Comparison of ENCODE assay signal across 14 cellular contexts in genomic region chr20:58406422-58407001, GRCh38. TPM values are rescaled to one million over a fixed set of nuclear protein-coding genes. Genes with fewer than 3 reads are reported as not detected.
DNase-seq lines count a peak whose midpoint lies in the region; ATAC-seq, FAIRE-seq and TF ChIP-seq lines count a peak whose summit lies in the region.
"Had no signal": no experiment of that assay in that cellular context is flagged by ENCODE, and none has a peak within 500 bp of the region (broad histone marks: within the 10 kb centered on the region; RNA-seq: fewer than 3 reads in every experiment).

No MANE protein-coding gene starts in this region.

- no peak overlapping the region for H4K5ac ChIP-seq in IMR-90 (ENCODE audit: low read depth, low read length)

- H3K9me3 ChIP-seq in IMR-90 (ENCODE audit: control insufficient read depth, insufficient read depth, low read length) (no peaks in the 10 kb centered on the region), K562 (replicated peaks; ENCODE audit: control insufficient read depth, insufficient read depth, low read depth, low read length) (no peaks in the 10 kb centered on the region)

- H3K9me3 Mint-ChIP-seq in activated T-cell treated with anti-CD3 and anti-CD28 coated beads, Interleukin-2, amount 50 U/mL, for 4 hours = no peaks in the 10 kb centered on the region
- no peaks in the 10 kb centered on the region for H3K9me3 Mint-ChIP-seq in progenitor cell of endocrine pancreas (ENCODE audit: low read depth)
- H3K9me3 Mint-ChIP-seq: activated B cell treated with CpG ODN at 0.5 μM for 24 hours; dendritic cell treated with granulocyte-macrophage colony-stimulating factor and Interleukin-4, amounts not matched to agents 40 ng/mL and 50 ng/mL, for 4 days had no signal

- WGBS in IMR-90 (ENCODE audit: extremely low coverage in 2 of 2, insufficient read length in 1 of 2), 2 experiments = no CpG with 5 or more reads among the region's 4 CpGs
- 17% methylated on average over 4 of the region's 4 CpGs for WGBS in K562 (ENCODE audit: insufficient coverage, low coverage, missing lambda C conversion rate)

- no peaks in the 10 kb centered on the region; the same call in 1 of the 2 replicates for H3K36me3 ChIP-seq in IMR-90 (ENCODE audit: control insufficient read depth, insufficient read depth, low read length)
- peaks cover 15% of the 10 kb centered on the region; the same call in 2 of the 3 replicates for H3K36me3 ChIP-seq in K562 (ENCODE audit: control insufficient read depth, insufficient read depth, low read length)

- 0 out of 2 replicates have a peak overlapping the region, but pooled peaks have one; percentile 20 for H3K4me2 ChIP-seq in IMR-90 (ENCODE audit: low read depth, low read length)
- H3K4me2 ChIP-seq in K562 (ENCODE audit: insufficient read depth, low read length) = no peak overlapping the region

- POLR2A ChIA-PET in IMR-90 (lab: Charles Lee; ENCODE audit: unreplicated experiment) (no interaction called here), K562 (lab: Yijun Ruan, JAX) (interaction anchor here (0.6 to 1.2 kb wide), 4 partner anchors 14 to 491 kb away, joined by 3 to 4 read pairs (median 4); no protein-coding TSS in a partner anchor)

- no peak for TF ChIP-seq EP300 in K562 (IDR thresholded peaks at IDR 0.05; ENCODE audit: low read length)

- peak overlapping the region; percentile 70; the same call in 1 of the 2 replicates for H3K23ac ChIP-seq in IMR-90 (ENCODE audit: low read depth, low read length)

- H3K4me1 Mint-ChIP-seq in activated T-cell treated with anti-CD3 and anti-CD28 coated beads, Interleukin-2, amount 50 U/mL, for 4 hours (ENCODE audit: low read depth) = peaks cover 31% of the 10 kb centered on the region
- peaks cover 14% of the 10 kb centered on the region for H3K4me1 Mint-ChIP-seq in progenitor cell of endocrine pancreas (ENCODE audit: low read depth)

- no peak overlapping the region for H2AK5ac ChIP-seq in IMR-90 (ENCODE audit: low read depth, low read length)

- no peak overlapping the region for H3K9ac ChIP-seq in IMR-90 (ENCODE audit: low read depth, low read length)
- H3K9ac ChIP-seq in K562 (ENCODE audit: insufficient read depth in 1 of 2, low read depth in 2 of 2, low read length in 2 of 2) = no peak overlapping the region

- peaks cover 20 to 75% of the 10 kb centered on the region in 2 experiments for H3K79me1 ChIP-seq in IMR-90 (ENCODE audit: low read depth in 1 of 2, low read length in 2 of 2)

- ATAC-seq in activated T-cell treated with anti-CD3 and anti-CD28 coated beads, Interleukin-2, amount 50 U/mL, for 4 hours = peak; percentile 26 to 42
- peak; percentile 21; the same call in 1 of the 2 replicates for ATAC-seq in IMR-90 (ENCODE audit: low read depth)
- ATAC-seq in K562 = no peak; the same call in 2 of the 3 replicates

- DNase-seq in activated T-cell treated with anti-CD3 and anti-CD28 coated beads, Interleukin-2, amount 50 U/mL, for 4 hours = no peak
- DNase-seq in activated T-cell treated with anti-CD3 and anti-CD28 coated beads, Interleukin-2, amount 50 U/mL, for 1 hour = no peak
- DNase-seq in IMR-90 (peak; percentile 22), K562 (ENCODE audit: extremely low read depth in 1 of 4, low spot score in 3 of 4) (no peak), progenitor cell of endocrine pancreas (ENCODE audit: low spot score, unreplicated experiment) (no peak), nucleus accumbens (lab: John Stamatoyannopoulos, UW) (no peak), GF-D8 (lab: John Stamatoyannopoulos, UW) (no peak), SKM-1 (lab: John Stamatoyannopoulos, UW; ENCODE audit: unreplicated experiment) (no peak)
- DNase-seq: activated B cell treated with CpG ODN at 0.5 μM for 24 hours, NCI-H1436 treated with DMSO at 0.1 percent for 48 hours, NCI-H226, substantia nigra had no signal

- no peak overlapping the region for H2AK9ac ChIP-seq in IMR-90 (replicated peaks; ENCODE audit: low read depth, low read length, poor library complexity)

- H2BK120ac ChIP-seq in IMR-90 (ENCODE audit: low read depth, low read length) = no peak overlapping the region

- TF ChIP-seq CTCF in IMR-90 (conservative IDR thresholded peaks at IDR 0.05; ENCODE audit: low read depth, low read length) (no peak), K562 (IDR thresholded peaks at IDR 0.05 in 2 of 3, conservative IDR thresholded peaks at IDR 0.05 in 1 of 3; ENCODE audit: insufficient read depth in 2 of 3, low read depth in 1 of 3, low read length in 3 of 3) (no peak), progenitor cell of endocrine pancreas (IDR thresholded peaks at IDR 0.05; ENCODE audit: unreplicated experiment) (no peak)

- no peak overlapping the region for H2BK20ac ChIP-seq in IMR-90 (ENCODE audit: low read depth, low read length)

- peak overlapping the region; percentile 18 for H3K27ac Mint-ChIP-seq in progenitor cell of endocrine pancreas
- H3K27ac Mint-ChIP-seq: activated B cell treated with CpG ODN at 0.5 μM for 24 hours; dendritic cell treated with granulocyte-macrophage colony-stimulating factor and Interleukin-4, amounts not matched to agents 40 ng/mL and 50 ng/mL, for 4 days had no signal

- H3K56ac ChIP-seq in IMR-90 (ENCODE audit: extremely low read depth, insufficient read depth, low read length) = no peak overlapping the region

- H2BK5ac ChIP-seq in IMR-90 (ENCODE audit: low read depth, low read length, poor library complexity, severe bottlenecking) = no peak overlapping the region

- H3K27ac ChIP-seq in IMR-90 (ENCODE audit: insufficient read depth, low read length) (no peak overlapping the region), K562 (ENCODE audit: extremely low read depth, low read depth, low read length) (peak overlapping the region; percentile 66; the same call in 1 of the 3 replicates)

- CTCF ChIA-PET in IMR-90 (lab: Yijun Ruan, JAX) = no interaction called here
- CTCF ChIA-PET in K562 (lab: Yijun Ruan, JAX; ENCODE audit: low intra/inter-chr PET ratio) = no interaction called here

- no peaks in the 10 kb centered on the region for H3K36me3 Mint-ChIP-seq in activated T-cell treated with anti-CD3 and anti-CD28 coated beads, Interleukin-2, amount 50 U/mL, for 4 hours (ENCODE audit: insufficient read depth)
- H3K36me3 Mint-ChIP-seq in progenitor cell of endocrine pancreas (ENCODE audit: insufficient read depth) = no peaks in the 10 kb centered on the region

- intact Hi-C loops in IMR-90 (cut with micrococcal nuclease) (loop anchor here (5.0 kb wide), 1 partner anchor 36 kb away; no protein-coding TSS in a partner anchor), K562 (cut with micrococcal nuclease) (no loop called here)

- dilution Hi-C loops in IMR-90 (cut with HindIII; ENCODE audit: low sequenced_read_pairs, unreplicated experiment) = no loop called here

- TF ChIP-seq RAD21 in IMR-90 (IDR thresholded peaks at IDR 0.05; ENCODE audit: low read length) (no peak), K562 (CRISPR knock-in tag; conservative IDR thresholded peaks at IDR 0.05 in 1 of 2, IDR thresholded peaks at IDR 0.05 in 1 of 2) (no peak)

- in situ Hi-C loops in IMR-90 (cut with MboI; ENCODE audit: low sequenced_read_pairs) = no loop called here
- in situ Hi-C loops in K562 (cut with MboI) = no loop called here

- H3K4me3 ChIP-seq in IMR-90 (ENCODE audit: insufficient read depth, low read depth, low read length) (no peak overlapping the region), K562 (no peak overlapping the region)

- no peak overlapping the region for H4K8ac ChIP-seq in IMR-90 (ENCODE audit: low read depth in 2 of 2, low read length in 2 of 2)

- H3K9me1 ChIP-seq in IMR-90 (ENCODE audit: insufficient read depth, low read length) (peaks cover 20% of the 10 kb centered on the region), K562 (ENCODE audit: control insufficient read depth, insufficient read depth, low read length) (no peaks in the 10 kb centered on the region)

- H2BK15ac ChIP-seq in IMR-90 (ENCODE audit: low read depth, low read length) = no peak overlapping the region

- no peak overlapping the region for H2AFZ ChIP-seq in IMR-90 (replicated peaks; ENCODE audit: low read length, poor library complexity)
- H2AFZ ChIP-seq in K562 (ENCODE audit: low read depth, low read length) = no peak overlapping the region

- no peak overlapping the region for H3K4ac ChIP-seq in IMR-90 (ENCODE audit: low read depth, low read length)

- H3K14ac ChIP-seq in IMR-90 (replicated peaks; ENCODE audit: low read depth, low read length) = no peak overlapping the region

- peaks cover 99% of the 10 kb centered on the region for H3K79me2 ChIP-seq in K562 (ENCODE audit: control insufficient read depth, insufficient read depth, low read length)

- H3K4me3 Mint-ChIP-seq in activated T-cell treated with anti-CD3 and anti-CD28 coated beads, Interleukin-2, amount 50 U/mL, for 4 hours = no peak overlapping the region
- H3K4me3 Mint-ChIP-seq in progenitor cell of endocrine pancreas (ENCODE audit: low read depth) = no peak overlapping the region
- H3K4me3 Mint-ChIP-seq: activated B cell treated with CpG ODN at 0.5 μM for 24 hours; dendritic cell treated with granulocyte-macrophage colony-stimulating factor and Interleukin-4, amounts not matched to agents 40 ng/mL and 50 ng/mL, for 4 days had no signal

- no peak overlapping the region for H4K91ac ChIP-seq in IMR-90 (ENCODE audit: insufficient read depth, low read depth, low read length)

- TF ChIP-seq POLR2A in IMR-90 (IDR thresholded peaks at IDR 0.05; ENCODE audit: low read depth, low read length) (no peak), K562 (conservative IDR thresholded peaks at IDR 0.05) (no peak)

- H3K27me3 ChIP-seq in IMR-90 (ENCODE audit: control insufficient read depth, insufficient read depth, low read length) = no peaks in the 10 kb centered on the region
- no peaks in the 10 kb centered on the region for H3K27me3 ChIP-seq in K562 (ENCODE audit: control insufficient read depth in 2 of 2, insufficient read depth in 2 of 2, low read length in 2 of 2)

- no TSS peak for BruUV-seq in IMR-90 (replicated peaks; lab: Mats Ljungman, UMichigan)
- no TSS peak for BruUV-seq in K562 (replicated peaks; lab: Mats Ljungman, UMichigan)

- H3K4me1 ChIP-seq in IMR-90 (ENCODE audit: control insufficient read depth, insufficient read depth, low read length) (peaks cover 5% of the 10 kb centered on the region; the same call in 1 of the 2 replicates), K562 (replicated peaks in 1 of 2; ENCODE audit: control insufficient read depth in 2 of 2, insufficient read depth in 2 of 2, low read length in 2 of 2) (peaks cover 10 to 27% of the 10 kb centered on the region in 2 experiments)

- H3K18ac ChIP-seq in IMR-90 (ENCODE audit: low read depth, low read length) = no peak overlapping the region

- H4K20me1 ChIP-seq in IMR-90 (ENCODE audit: insufficient read depth, low read length) (peaks cover 90% of the 10 kb centered on the region), K562 (replicated peaks; ENCODE audit: control insufficient read depth, insufficient read depth, low read length) (peaks cover 41% of the 10 kb centered on the region)

- H3K27me3 Mint-ChIP-seq in activated T-cell treated with anti-CD3 and anti-CD28 coated beads, Interleukin-2, amount 50 U/mL, for 4 hours (ENCODE audit: low read depth) = no peaks in the 10 kb centered on the region
- no peaks in the 10 kb centered on the region for H3K27me3 Mint-ChIP-seq in progenitor cell of endocrine pancreas
- H3K27me3 Mint-ChIP-seq: activated B cell treated with CpG ODN at 0.5 μM for 24 hours; dendritic cell treated with granulocyte-macrophage colony-stimulating factor and Interleukin-4, amounts not matched to agents 40 ng/mL and 50 ng/mL, for 4 days had no signal

- FAIRE-seq in K562 (lab: Jason Lieb, UNC) = no peak
- FAIRE-seq: GM19239 had no signal

RNA-seq across cellular contexts. Expression of gene VAPB, which starts 17.5 kb away (rescaled TPM):
- total RNA-seq in activated T-cell treated with anti-CD3 and anti-CD28 coated beads, Interleukin-2, amount 50 U/mL, for 4 hours = 10 to 100 TPM; 34.8 to 39.1 (median 35.9) TPM
- 9.1 and 12.8 TPM in 2 replicates for total RNA-seq in IMR-90 (2012; rRNA removed)
- 20.8 and 26.0 TPM in 2 replicates for polyA plus RNA-seq in IMR-90 (2012; rRNA removed)
- polyA plus RNA-seq in IMR-90 (2012; cell fraction: cytosol; rRNA removed) = 8.2 and 10.0 TPM in 2 replicates
- 9.1 and 22.4 TPM in 2 replicates for polyA plus RNA-seq in IMR-90 (2012; cell fraction: nucleus; rRNA removed; ENCODE audit: low replicate concordance)
- total RNA-seq in K562 (2011; cell fraction: chromatin; rRNA removed; ENCODE audit: low replicate concordance) = 28.5 and 56.2 TPM in 2 replicates
- total RNA-seq in K562 (2011; cell fraction: nucleolus; rRNA removed) = 14.8 and 19.5 TPM in 2 replicates
- 43.9 and 84.6 TPM in 2 replicates for total RNA-seq in K562 (2011; cell fraction: nucleoplasm; rRNA removed)
- 9.4 and 10.5 TPM in 2 replicates for total RNA-seq in K562 (2014; rRNA removed)
- total RNA-seq in K562 (2014; rRNA removed; fragmentation: Illumina TruSeq; extraction: Trizol) = 27.9 and 29.5 TPM in 2 replicates
- total RNA-seq in K562 (2015; rRNA removed; fragmentation: Illumina TruSeq; extraction: Trizol) = 22.7 and 25.7 TPM in 2 replicates
- 50.7 and 50.8 TPM in 2 replicates for total RNA-seq in K562 (2021)
- polyA plus RNA-seq in K562 (2011; rRNA removed) = 22.6 and 40.3 TPM in 2 replicates
- 18.5 and 29.2 TPM in 2 replicates for polyA plus RNA-seq in K562 (2011; cell fraction: cytosol; rRNA removed)
- 22.9 and 26.1 TPM in 2 replicates for polyA plus RNA-seq in K562 (2011; cell fraction: nucleus; rRNA removed)
- polyA plus RNA-seq in K562 (2012) = 41.2 and 44.4 TPM in 2 replicates
- 51.0 and 51.2 TPM in 2 replicates for polyA plus RNA-seq in K562 (2014; fragmentation: Illumina TruSeq; extraction: Trizol)
- polyA plus RNA-seq in K562 (2014; fragmentation: Nextera tagmentation; extraction: Ambion mirVana) = 1 to 10 TPM; 3.4 to 8.4 TPM
- 32.7 and 34.3 TPM in 2 replicates for polyA plus RNA-seq in K562 (2014; rRNA removed)
- 25.1 and 32.6 TPM in 2 replicates for polyA minus RNA-seq in K562 (2011; rRNA and poly(A)+ RNA removed)
- polyA minus RNA-seq in K562 (2011; cell fraction: cytosol; rRNA and poly(A)+ RNA removed) = 23.1 and 26.0 TPM in 2 replicates
- polyA minus RNA-seq in K562 (2011; cell fraction: nucleus; rRNA and poly(A)+ RNA removed) = 12.1 and 20.3 TPM in 2 replicates
- total RNA-seq in progenitor cell of endocrine pancreas = 53.8 and 56.3 TPM in 2 replicates
